Comparison of ENCODE assay signal across 7 cellular contexts in genomic region chr19:55082023-55082851, GRCh38. TPM values are rescaled to one million over a fixed set of nuclear protein-coding genes. Genes with fewer than 3 reads are reported as not detected.
DNase-seq lines count a peak whose midpoint lies in the region; ATAC-seq and TF ChIP-seq lines count a peak whose summit lies in the region.

No MANE protein-coding gene starts in this region.

- TF ChIP-seq CTCF in coronary artery (IDR thresholded peaks at IDR 0.05) (no peak), natural killer cell (IDR thresholded peaks at IDR 0.05) (no peak)

- POLR2A ChIA-PET in T-cell (lab: Charles Lee), result no interaction called here

- H3K27ac Mint-ChIP-seq in T-cell (no peak overlapping the region), natural killer cell (peak overlapping the region in 1 of 2 donors; percentile 91)

- CTCF ChIA-PET in T-cell (lab: Charles Lee), result no interaction called here

- peaks cover 57% of the 10 kb centered on the region for H3K27me3 ChIP-seq in H7 (ENCODE audit: control insufficient read depth, insufficient read depth, low read length)

- H3K4me3 ChIP-seq in H7 (ENCODE audit: insufficient read depth, low read depth, low read length) (peak overlapping the region; percentile 67), coronary artery (peak overlapping the region; percentile 72)

- H3K36me3 Mint-ChIP-seq in T-cell (no peaks in the 10 kb centered on the region), natural killer cell (no peaks in the 10 kb centered on the region)

- ATAC-seq in T-cell (replicated peaks in 1 of 4) (peak in 1 of 4 experiments; percentile 14), natural killer cell (peak; percentile 6 to 28 (median 8))

- no peaks in the 10 kb centered on the region for H3K9me3 Mint-ChIP-seq in T-cell
- no peaks in the 10 kb centered on the region for H3K9me3 Mint-ChIP-seq in natural killer cell

- H3K27ac ChIP-seq in coronary artery, result no peak overlapping the region

- intact Hi-C loops in natural killer cell (cut with micrococcal nuclease), result loop anchor here (5.0 to 10.0 kb wide), 2 partner anchors 35 to 83 kb away; partner anchors contain the start of genes DNAAF3 and PPP1R12C

- H3K27me3 Mint-ChIP-seq in T-cell (peaks cover 39 to 51% of the 10 kb centered on the region in 2 donors), natural killer cell (ENCODE audit: low read depth in 2 of 2) (peaks cover 0 to 20% of the 10 kb centered on the region in 2 donors)

- H3K4me3 Mint-ChIP-seq in T-cell, result peak overlapping the region; percentile 74 to 79 (median 77)
- H3K4me3 Mint-ChIP-seq in natural killer cell, result peak overlapping the region; percentile 75

- DNase-seq in H7 (peak; percentile 94), T-cell (peak in 20 of 34 experiments; percentile 9 to 45 (median 28)), coronary artery (ENCODE audit: low spot score) (no peak), natural killer cell (peak; percentile 42), cerebellar nuclear complex (lab: John Stamatoyannopoulos, UW) (no peak), HCEC 1CT (no peak), NCI-H1436 (lab: John Stamatoyannopoulos, UW) (no peak)

- H3K4me1 Mint-ChIP-seq in T-cell (peaks cover 24 to 36% (median 26%) of the 10 kb centered on the region in 3 donors), natural killer cell (peaks cover 26 to 40% of the 10 kb centered on the region in 2 donors)

- H3K36me3 ChIP-seq in H7 (replicated peaks; ENCODE audit: control insufficient read depth, insufficient read depth, low read length), result no peaks in the 10 kb centered on the region

RNA-seq across cellular contexts. Expression of gene EPS8L1, which starts 6.6 kb away (rescaled TPM):
- 20.0 and 22.9 TPM in 2 replicates for total RNA-seq in H7 (2014; rRNA removed; shearing (Covaris generic))
- total RNA-seq in T-cell (1 to 10 TPM; 1.1 to 3.5 (median 2.0) TPM), natural killer cell (10 to 100 TPM in 1 of 3 donors, 1 to 10 TPM in 2; 8.8 to 15.7 (median 10.0) TPM)

RNA-seq across cellular contexts. Expression of gene RDH13, which starts 19.3 kb away (rescaled TPM):
- total RNA-seq in H7 (2014; rRNA removed; shearing (Covaris generic)), result 21.2 and 24.4 TPM in 2 replicates
- total RNA-seq in T-cell (10 to 100 TPM; 12.4 to 35.8 (median 21.6) TPM), natural killer cell (10 to 100 TPM; 18.2 to 25.3 (median 19.3) TPM)

RNA-seq across cellular contexts. Expression of gene PPP1R12C, which starts 35.2 kb away (rescaled TPM):
- 57.5 and 66.4 TPM in 2 replicates for total RNA-seq in H7 (2014; rRNA removed; shearing (Covaris generic))
- 100 to 1,000 TPM; 129 to 197 (median 173) TPM for total RNA-seq in T-cell
- 100 to 1,000 TPM; 162 to 178 (median 174) TPM for total RNA-seq in natural killer cell

RNA-seq across cellular contexts. Expression of gene GP6, which starts 44.2 kb away (rescaled TPM):
- not detected in 2 replicates for total RNA-seq in H7 (2014; rRNA removed; shearing (Covaris generic))
- total RNA-seq in T-cell (under 1 TPM in 4 of 5 donors, not detected in 1; 0.33 to 0.55 (median 0.47) TPM), natural killer cell (1 to 10 TPM in 2 of 3 donors, under 1 TPM in 1; 0.95 to 3.3 (median 2.3) TPM)

Comparison
In these comparisons a context has a peak if more than half of its experiments do, and no peak if none do; other contexts are left out.
1. DNase-seq: peak in H7 (single experiment), T-cell (20 of 34) and natural killer cell (single experiment); none in coronary artery (single experiment), cerebellar nuclear complex (0 of 2), HCEC 1CT (single experiment) and NCI-H1436 (single experiment).